26 cellular contexts compared by ENCODE assay signal in genomic region chr5:56354836-56355235, GRCh38.
"Had no signal": no experiment of that assay in that cellular context is flagged by ENCODE, and none has a peak within 500 bp of the region (broad histone marks: within the 10 kb centered on the region; RNA-seq: fewer than 3 reads in every experiment).

No MANE protein-coding gene starts in this region.

- H3K27ac ChIP-seq: epithelial cell of prostate, gastrocnemius medialis, ovary, psoas muscle, spleen, suprapubic skin, transverse colon, vagina had no signal

- H3K9me3 ChIP-seq: gastrocnemius medialis, ovary, psoas muscle, spleen, suprapubic skin, transverse colon, vagina had no signal

- H3K27ac Mint-ChIP-seq: endodermal cell; naive thymus-derived CD8-positive, alpha-beta T cell had no signal

- H3K36me3 Mint-ChIP-seq: naive thymus-derived CD8-positive, alpha-beta T cell; stimulated activated memory B cell treated with anti-CD40 and anti-IgM and Interleukin-4, amounts not matched to agents 10 μg/mL and 1 μg/mL and 100 μg/mL, for 72 hours had no signal

- DNase-seq: effector CD8-positive, alpha-beta T cell; endodermal cell; foreskin fibroblast; gastrocnemius medialis; head of caudate nucleus; kidney; mesendoderm; naive thymus-derived CD8-positive, alpha-beta T cell; occipital lobe; ovary; posterior cingulate gyrus; psoas muscle; right cardiac atrium; spleen; stimulated activated CD4-positive, alpha-beta T cell treated with anti-CD3 and anti-CD28 coated beads, Interleukin-4, amount 100 ng/mL, for 4 hours; stimulated activated naive CD8-positive, alpha-beta T cell treated with anti-CD3 and anti-CD28 coated beads, Interleukin-15, Interleukin-2, amounts not matched to agents 100 U/mL and 50 U/mL, for 24 hours; transverse colon had no signal

- H3K4me3 ChIP-seq: gastrocnemius medialis, lung, ovary, psoas muscle, skin epidermis, spleen, suprapubic skin, transverse colon, vagina had no signal

- H3K36me3 ChIP-seq: gastrocnemius medialis, ovary, spleen, suprapubic skin, transverse colon, vagina had no signal

- H3K27me3 Mint-ChIP-seq: naive thymus-derived CD8-positive, alpha-beta T cell; stimulated activated memory B cell treated with anti-CD40 and anti-IgM and Interleukin-4, amounts not matched to agents 10 μg/mL and 1 μg/mL and 100 μg/mL, for 72 hours had no signal

- FAIRE-seq: colon, kidney had no signal

- H3K4me3 Mint-ChIP-seq: endodermal cell; naive thymus-derived CD8-positive, alpha-beta T cell; stimulated activated memory B cell treated with anti-CD40 and anti-IgM and Interleukin-4, amounts not matched to agents 10 μg/mL and 1 μg/mL and 100 μg/mL, for 72 hours had no signal

- H3K9me3 Mint-ChIP-seq: endodermal cell; naive thymus-derived CD8-positive, alpha-beta T cell; stimulated activated memory B cell treated with anti-CD40 and anti-IgM and Interleukin-4, amounts not matched to agents 10 μg/mL and 1 μg/mL and 100 μg/mL, for 72 hours had no signal

- H3K27me3 ChIP-seq: gastrocnemius medialis, ovary, spleen, suprapubic skin, transverse colon, vagina had no signal

- ATAC-seq: esophagus mucosa; gastrocnemius medialis; left lobe of liver; naive thymus-derived CD8-positive, alpha-beta T cell; psoas muscle; right cardiac atrium; stimulated activated memory B cell treated with anti-CD40 and anti-IgM and Interleukin-4, amounts not matched to agents 10 μg/mL and 1 μg/mL and 100 μg/mL, for 72 hours; stimulated activated naive CD8-positive, alpha-beta T cell treated with anti-CD3 and anti-CD28 coated beads, Interleukin-15, Interleukin-2, amounts not matched to agents 100 U/mL and 50 U/mL, for 24 hours had no signal
